11 cellular contexts compared by ENCODE assay signal in genomic region chr4:6925357-6925836, GRCh38. TPM values are rescaled to one million over a fixed set of nuclear protein-coding genes. Genes with fewer than 3 reads are reported as not detected.
DNase-seq lines count a peak whose midpoint lies in the region; ATAC-seq, FAIRE-seq and TF ChIP-seq lines count a peak whose summit lies in the region.
"Had no signal": no experiment of that assay in that cellular context is flagged by ENCODE, and none has a peak within 500 bp of the region (broad histone marks: within the 10 kb centered on the region; RNA-seq: fewer than 3 reads in every experiment).

No MANE protein-coding gene starts in this region.

- FAIRE-seq in GM12891 (lab: Jason Lieb, UNC), result peak; percentile 65

- no peak overlapping the region for H2AFZ ChIP-seq in GM23338

- H3K27me3 ChIP-seq in colonic mucosa (no peaks in the 10 kb centered on the region), psoas muscle (ENCODE audit: insufficient read depth in 3 of 3, low read length in 2 of 3) (no peaks in the 10 kb centered on the region), GM23338 (ENCODE audit: insufficient read depth) (no peaks in the 10 kb centered on the region)
- H3K27me3 ChIP-seq: breast epithelium had no signal

- peaks cover 13% of the 10 kb centered on the region for H3K36me3 ChIP-seq in colonic mucosa
- H3K36me3 ChIP-seq in psoas muscle (ENCODE audit: insufficient read depth in 1 of 2, low read depth in 1 of 2), result peaks cover 0 to 9% of the 10 kb centered on the region in 2 donors
- H3K36me3 ChIP-seq in GM23338 (ENCODE audit: insufficient read depth), result no peaks in the 10 kb centered on the region
- H3K36me3 ChIP-seq: breast epithelium had no signal

- H3K27me3 Mint-ChIP-seq in GM23338 (ENCODE audit: insufficient read depth, low read depth, poor library complexity), result peaks cover 10% of the 10 kb centered on the region

- H3K27ac ChIP-seq in colonic mucosa (peak overlapping the region; percentile 80), psoas muscle (peak overlapping the region; percentile 68), GM23338 (ENCODE audit: low read depth) (no peak overlapping the region)

- peaks cover 67% of the 10 kb centered on the region for H3K79me2 ChIP-seq in GM23338 (replicated peaks; ENCODE audit: insufficient read depth)

- no peak for DNase-seq in GM12891 (ENCODE audit: insufficient read length, low spot score)
- peak; percentile 33 for DNase-seq in RPMI7951 (ENCODE audit: low read depth)
- DNase-seq in colonic mucosa, result no peak
- DNase-seq in psoas muscle, result peak in 1 of 2 donors; percentile 48
- DNase-seq in middle frontal gyrus (ENCODE audit: extremely low spot score, low spot score), result no peak
- DNase-seq in NCI-H1417 treated with DMSO at 0.1 percent for 48 hours (lab: John Stamatoyannopoulos, UW), result no peak
- no peak for DNase-seq in GM23338 (ENCODE audit: low spot score)
- DNase-seq: activated CD4-positive, alpha-beta T cell treated with anti-CD3 and anti-CD28 coated beads, Interleukin-2, amount 50 U/mL, for 4 hours; H7 had no signal

- no peak overlapping the region for H3K9ac ChIP-seq in colonic mucosa (ENCODE audit: low read depth in 2 of 2, low read length in 2 of 2)

- TF ChIP-seq POLR2A in GM12891 (IDR thresholded peaks at IDR 0.05; ENCODE audit: low read depth, low read length), result no peak

- no peaks in the 10 kb centered on the region for H3K9me2 ChIP-seq in GM23338 (ENCODE audit: insufficient read depth)

- WGBS in psoas muscle, 3 donors, result 78 to 93% (median 86%) methylated on average over 14 of the region's 14 CpGs

- no peak overlapping the region for H3K4me2 ChIP-seq in GM23338

- intact Hi-C loops in colonic mucosa (cut with DNase I), result no loop called here
- intact Hi-C loops in psoas muscle (cut with DNase I), result loop anchor here in 1 of 2 donors (2.0 kb wide), 1 partner anchor 39 kb away; no protein-coding TSS in a partner anchor

- H3K36me3 Mint-ChIP-seq in GM23338 (ENCODE audit: low read depth), result peaks cover 20% of the 10 kb centered on the region

- peaks cover 31% of the 10 kb centered on the region for H3K4me1 Mint-ChIP-seq in GM23338

- peaks cover 11% of the 10 kb centered on the region for H4K20me1 ChIP-seq in GM23338 (replicated peaks; ENCODE audit: insufficient read depth)

- H3K4me3 ChIP-seq in colonic mucosa (no peak overlapping the region), psoas muscle (no peak overlapping the region), GM23338 (no peak overlapping the region)
- H3K4me3 ChIP-seq: breast epithelium had no signal

- no peak overlapping the region for H3K4me3 Mint-ChIP-seq in GM23338

- no peaks in the 10 kb centered on the region for H3K9me3 Mint-ChIP-seq in GM23338

- H3K4me1 ChIP-seq in colonic mucosa (peaks cover 31% of the 10 kb centered on the region), psoas muscle (peaks cover 42% of the 10 kb centered on the region), GM23338 (ENCODE audit: insufficient read depth) (no peaks in the 10 kb centered on the region)
- H3K4me1 ChIP-seq: breast epithelium had no signal

- ATAC-seq in psoas muscle (peak; percentile 17 to 71 (median 41)), GM19463 (IDR thresholded peaks at IDR 0.05; ENCODE audit: unreplicated experiment) (no peak), GM23338 (no peak)

- no peak overlapping the region for H3K27ac Mint-ChIP-seq in GM23338

- TF ChIP-seq CTCF in colonic mucosa (IDR thresholded peaks at IDR 0.05) (no peak), psoas muscle (IDR thresholded peaks at IDR 0.05) (no peak), GM23338 (conservative IDR thresholded peaks at IDR 0.05; ENCODE audit: low read depth in 2 of 2) (no peak)

- H3K9me3 ChIP-seq in colonic mucosa (no peaks in the 10 kb centered on the region), psoas muscle (no peaks in the 10 kb centered on the region)
- H3K9me3 ChIP-seq: breast epithelium had no signal

- H3F3A ChIP-seq in GM23338 (replicated peaks; ENCODE audit: low read depth), result no peaks in the 10 kb centered on the region

TF ChIP-seq in GM12891, 5 proteins besides CTCF, POLR2A, EP300 and RAD21:
- TF ChIP-seq TAF1 (IDR thresholded peaks at IDR 0.05; ENCODE audit: low read depth, low read length) (no peak), SPI1 (IDR thresholded peaks at IDR 0.05; ENCODE audit: low read depth, low read length) (no peak), POLR2AphosphoS5 (IDR thresholded peaks at IDR 0.05; ENCODE audit: low read depth, low read length) (no peak), POU2F2 (IDR thresholded peaks at IDR 0.05; ENCODE audit: low read depth, low read length) (no peak), PAX5 (IDR thresholded peaks at IDR 0.05; ENCODE audit: insufficient read depth, low read length, severe bottlenecking) (no peak)

TF ChIP-seq in GM23338, 12 proteins besides CTCF, POLR2A, EP300 and RAD21 (continues in another document):
- TF ChIP-seq CREB1 (CRISPR knock-in tag; IDR thresholded peaks at IDR 0.05; ENCODE audit: low read depth) (no peak), ZNF462 (CRISPR knock-in tag; IDR thresholded peaks at IDR 0.05) (no peak), EZH2 (IDR thresholded peaks at IDR 0.05; ENCODE audit: low read depth, unreplicated experiment) (no peak), ZNF114 (CRISPR knock-in tag; IDR thresholded peaks at IDR 0.05) (no peak), STAT1 (IDR thresholded peaks at IDR 0.05; ENCODE audit: unreplicated experiment) (no peak), POLR2AphosphoS5 (IDR thresholded peaks at IDR 0.05; ENCODE audit: low read depth) (no peak), NANOG (IDR thresholded peaks at IDR 0.05; ENCODE audit: borderline replicate concordance) (no peak), ZNF331 (CRISPR knock-in tag; IDR thresholded peaks at IDR 0.05; ENCODE audit: low read depth) (no peak)

RNA-seq across cellular contexts. Expression of gene TBC1D14, which starts 15.8 kb away (rescaled TPM):
- polyA plus RNA-seq in GM12891 (2012; ENCODE audit: low read depth, missing spikeins), result 14.7 TPM
- 23.3 and 28.4 TPM in 2 replicates for total RNA-seq in RPMI7951 (2014; rRNA removed; shearing (Covaris generic))
- total RNA-seq in colonic mucosa, result 10 to 100 TPM; 43.2 to 46.6 TPM
- total RNA-seq in psoas muscle, result 10 to 100 TPM; 32.7 to 45.5 (median 35.6) TPM
- 10 to 100 TPM; 14.7 to 44.3 (median 17.7) TPM for polyA plus RNA-seq in psoas muscle
- total RNA-seq in GM23338 (2014; rRNA removed; shearing (Covaris generic)), result 59.7 and 66.3 TPM in 2 replicates
- polyA plus RNA-seq in GM23338 (2016; fragmentation: Nextera tagmentation; extraction: Ambion mirVana), result 15.8 and 18.2 TPM in 2 replicates

Comparison
In these comparisons a context has a peak if more than half of its experiments do, and no peak if none do; other contexts are left out.
1. ATAC-seq: peak in psoas muscle (4 of 4); none in GM19463 (single experiment) and GM23338 (single experiment).